Comparison of ENCODE assay signal across 9 cellular contexts in the genomic region with DNA sequence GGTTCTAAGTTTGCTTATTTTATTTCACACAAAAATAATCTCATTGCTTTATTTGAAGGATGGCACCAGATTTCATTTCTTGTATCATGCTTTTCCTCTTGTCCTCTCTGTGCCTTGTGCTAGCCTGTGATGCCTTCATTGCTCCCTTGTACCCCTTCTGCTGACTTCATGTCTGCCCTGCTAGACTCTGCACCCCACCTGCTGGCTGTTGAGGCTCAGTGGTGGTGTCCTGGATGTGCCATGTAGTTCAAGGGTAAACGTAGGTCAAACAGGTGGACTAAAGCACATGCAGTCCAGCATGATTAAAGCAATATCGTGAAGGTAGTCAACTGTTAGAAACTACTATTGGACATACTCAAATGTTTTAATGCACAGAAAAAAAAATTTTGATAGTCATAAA. TPM values are rescaled to one million over a fixed set of nuclear protein-coding genes. Genes with fewer than 3 reads are reported as not detected.
DNase-seq lines count a peak whose midpoint lies in the region; ATAC-seq and TF ChIP-seq lines count a peak whose summit lies in the region.
"Had no signal": no experiment of that assay in that cellular context is flagged by ENCODE, and none has a peak within 500 bp of the region (broad histone marks: within the 10 kb centered on the region; RNA-seq: fewer than 3 reads in every experiment).

No MANE protein-coding gene starts in this region.

- H3K4me3 ChIP-seq in AG04450 (ENCODE audit: low read depth, low read length): no peak overlapping the region
- H3K4me3 ChIP-seq in OCI-LY1 (ENCODE audit: low read depth, low read length, poor library complexity, severe bottlenecking): no peak overlapping the region
- H3K4me3 ChIP-seq in foreskin fibroblast (ENCODE audit: low read depth in 1 of 2, low read length in 2 of 2): no peak overlapping the region

- H3K27me3 ChIP-seq in AG04450 (ENCODE audit: control insufficient read depth, insufficient read depth, low read length): no peaks in the 10 kb centered on the region
- no peaks in the 10 kb centered on the region for H3K27me3 ChIP-seq in OCI-LY1 (ENCODE audit: insufficient read depth, low read length)

- POLR2A ChIA-PET in AG04450 (lab: Yijun Ruan, JAX): no interaction called here

- no peak overlapping the region for H3K27ac ChIP-seq in AG04450 (ENCODE audit: low read depth, low read length)
- H3K27ac ChIP-seq in OCI-LY1 (ENCODE audit: low read depth, low read length, poor library complexity, severe bottlenecking): no peak overlapping the region

- no peak overlapping the region for H3K4me2 ChIP-seq in OCI-LY1 (ENCODE audit: low read length)

- H3K4me1 ChIP-seq in OCI-LY1 (ENCODE audit: insufficient read depth, low read length, severe bottlenecking): peaks cover 11% of the 10 kb centered on the region

- H4K20me1 ChIP-seq in OCI-LY1 (ENCODE audit: insufficient read depth, low read length): no peaks in the 10 kb centered on the region

- CTCF ChIA-PET in AG04450 (lab: Charles Lee): interaction anchor here (0.5 to 7.2 kb wide), 36 partner anchors 9 to 1828 kb away, joined by 3 to 100 read pairs (median 4); a partner anchor contains a TSS

- no peaks in the 10 kb centered on the region for H3K79me2 ChIP-seq in OCI-LY1 (ENCODE audit: insufficient read depth, low read length)

- no peak overlapping the region for H2AFZ ChIP-seq in OCI-LY1 (ENCODE audit: low read length)

- ATAC-seq in GM18502 (IDR thresholded peaks at IDR 0.05; ENCODE audit: poor library complexity, unreplicated experiment) (peak; percentile 52), HG03095 (IDR thresholded peaks at IDR 0.05; ENCODE audit: unreplicated experiment) (no peak)

- no peaks in the 10 kb centered on the region for H3F3A ChIP-seq in OCI-LY1 (ENCODE audit: insufficient read depth, low read length)

- H3K9me2 ChIP-seq in OCI-LY1 (ENCODE audit: low read depth, low read length): no peaks in the 10 kb centered on the region

- TF ChIP-seq CTCF in AG04450 (IDR thresholded peaks at IDR 0.05; ENCODE audit: low read depth, low read length) (peak; percentile 40), OCI-LY1 (IDR thresholded peaks at IDR 0.05; ENCODE audit: low read length) (peak; percentile 42; the same call in 1 of the 2 replicates), foreskin fibroblast (IDR thresholded peaks at IDR 0.05; ENCODE audit: low read depth, low read length) (peak; percentile 39)

- DNase-seq in AG04450 (ENCODE audit: low read depth, low spot score) (no peak), foreskin fibroblast (peak in 1 of 2 donors; percentile 26), midbrain (lab: John Stamatoyannopoulos, UW) (no peak), GM19240 (ENCODE audit: insufficient read length, low spot score) (no peak)
- DNase-seq in activated effector memory CD4-positive, alpha-beta T cell treated with anti-CD3 and anti-CD28 coated beads, Interleukin-2, amount 50 U/mL, for 16 hours: no peak
- DNase-seq: NCI-H510A had no signal

- peaks cover 59% of the 10 kb centered on the region; the same call in 1 of the 2 replicates for H3K36me3 ChIP-seq in OCI-LY1 (ENCODE audit: insufficient read depth, low read length)

- H3K9me3 ChIP-seq in AG04450 (ENCODE audit: control insufficient read depth, insufficient read depth, low read length) (no peaks in the 10 kb centered on the region), OCI-LY1 (ENCODE audit: low read length) (no peaks in the 10 kb centered on the region)

- no peak overlapping the region for H3K9ac ChIP-seq in OCI-LY1 (ENCODE audit: low read length)

RNA-seq across cellular contexts. Expression of a gene that starts 21.6 kb away (rescaled TPM):
- polyA plus RNA-seq in AG04450 (2011; rRNA removed): 59.4 and 66.6 TPM in 2 replicates
- polyA minus RNA-seq in AG04450 (2011; rRNA and poly(A)+ RNA removed): 19.2 and 25.4 TPM in 2 replicates

RNA-seq across cellular contexts. Expression of a gene that starts 36.0 kb away (rescaled TPM):
- polyA plus RNA-seq in AG04450 (2011; rRNA removed): 0.65 and 0.78 TPM in 2 replicates
- 0.28 and 1.8 TPM in 2 replicates for polyA minus RNA-seq in AG04450 (2011; rRNA and poly(A)+ RNA removed)

RNA-seq across cellular contexts. Expression of a gene that starts 47.8 kb away (rescaled TPM):
- 21.3 and 25.4 TPM in 2 replicates for polyA plus RNA-seq in AG04450 (2011; rRNA removed)
- 57.8 and 70.8 TPM in 2 replicates for polyA minus RNA-seq in AG04450 (2011; rRNA and poly(A)+ RNA removed)

RNA-seq across cellular contexts. Expression of a gene that starts 47.8 kb away (rescaled TPM):
- polyA plus RNA-seq in AG04450 (2011; rRNA removed): not detected in 2 replicates
- polyA minus RNA-seq in AG04450 (2011; rRNA and poly(A)+ RNA removed): not detected in 2 replicates
